Comparison of ENCODE assay signal across 8 cellular contexts in genomic region chr11:120710354-120711187, GRCh38.
DNase-seq lines count a peak whose midpoint lies in the region; ATAC-seq and TF ChIP-seq lines count a peak whose summit lies in the region.

No MANE protein-coding gene starts in this region.

- peaks cover 20% of the 10 kb centered on the region for H3K4me1 ChIP-seq in upper lobe of right lung

- H3K36me3 ChIP-seq in kidney epithelial cell (ENCODE audit: control insufficient read depth, insufficient read depth, low read length) (no peaks in the 10 kb centered on the region), upper lobe of right lung (no peaks in the 10 kb centered on the region)

- H3K27ac ChIP-seq in upper lobe of right lung: peak overlapping the region; percentile 68

- no peaks in the 10 kb centered on the region for H3K27me3 ChIP-seq in kidney epithelial cell (ENCODE audit: control insufficient read depth, insufficient read depth, low read length)
- H3K27me3 ChIP-seq in upper lobe of right lung: no peaks in the 10 kb centered on the region

- TF ChIP-seq CTCF in AG10803 (conservative IDR thresholded peaks at IDR 0.05; ENCODE audit: low read length) (no peak), astrocyte of the cerebellum (IDR thresholded peaks at IDR 0.05; ENCODE audit: low read depth, low read length, missing control alignments) (no peak), kidney epithelial cell (IDR thresholded peaks at IDR 0.05; ENCODE audit: insufficient read depth, low read length, poor library complexity, severe bottlenecking) (no peak), upper lobe of right lung (IDR thresholded peaks at IDR 0.05) (no peak), GM20000 (IDR thresholded peaks at IDR 0.05; ENCODE audit: extremely low read depth, missing control alignments) (no peak)

- H3K9me3 ChIP-seq in upper lobe of right lung: no peaks in the 10 kb centered on the region

- in situ Hi-C loops in astrocyte of the cerebellum (cut with HindIII; ENCODE audit: low sequenced_read_pairs): no loop called here

- intact Hi-C loops in upper lobe of right lung (cut with DNase I): no loop called here

- DNase-seq in AG10803 (ENCODE audit: low read depth) (peak; percentile 82), astrocyte of the cerebellum (ENCODE audit: low read depth) (peak; percentile 61), kidney epithelial cell (ENCODE audit: low read depth) (peak; percentile 81), upper lobe of right lung (no peak), GM20000 (ENCODE audit: low spot score) (no peak), NCI-H82 treated with DMSO at 0.1 percent for 48 hours (lab: John Stamatoyannopoulos, UW; ENCODE audit: unreplicated experiment) (no peak)

- ATAC-seq in HG02943 (IDR thresholded peaks at IDR 0.05; ENCODE audit: low read depth, unreplicated experiment) (peak; percentile 11), upper lobe of right lung (peak; percentile 84), HG03378 (IDR thresholded peaks at IDR 0.05; ENCODE audit: unreplicated experiment) (no peak)

- no peak overlapping the region for H3K4me3 ChIP-seq in AG10803 (ENCODE audit: low read length)
- H3K4me3 ChIP-seq in astrocyte of the cerebellum (ENCODE audit: low read depth, low read length): no peak overlapping the region
- H3K4me3 ChIP-seq in kidney epithelial cell (ENCODE audit: low read depth, low read length): no peak overlapping the region
- no peak overlapping the region for H3K4me3 ChIP-seq in upper lobe of right lung

Comparison
In these comparisons a context has a peak if more than half of its experiments do, and no peak if none do; other contexts are left out.
1. DNase-seq: peak in AG10803 (single experiment), astrocyte of the cerebellum (single experiment) and kidney epithelial cell (single experiment); none in upper lobe of right lung (single experiment), GM20000 (single experiment) and NCI-H82 treated with DMSO at 0.1 percent for 48 hours (single experiment).